ENCODE assay signal across 12 cellular contexts in the genomic region with DNA sequence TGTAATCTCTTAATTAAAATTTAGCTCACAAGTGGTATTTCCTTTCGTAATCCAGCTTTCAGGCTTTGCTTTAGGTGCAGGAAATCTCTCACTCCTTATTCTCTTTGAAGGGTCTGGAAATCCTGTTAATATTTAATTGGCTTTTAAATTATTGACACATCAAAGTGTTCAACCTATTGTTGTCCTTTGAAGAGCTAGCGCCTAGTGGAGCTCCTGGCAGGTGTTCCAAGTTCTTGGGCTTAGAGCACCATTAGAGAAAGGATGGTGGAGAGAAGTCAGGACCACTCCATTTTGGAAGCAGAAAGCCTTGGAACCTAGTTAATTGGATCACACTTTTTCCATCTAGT.
A peak's percentile ranks its signal among the peaks of the same experiment; 100 is the strongest.
DNase-seq lines count a peak whose midpoint lies in the region; ATAC-seq, FAIRE-seq and TF ChIP-seq lines count a peak whose summit lies in the region.
"Had no signal": no experiment of that assay in that cellular context is flagged by ENCODE, and none has a peak within 500 bp of the region (broad histone marks: within the 10 kb centered on the region; RNA-seq: fewer than 3 reads in every experiment).

No MANE protein-coding gene starts in this region.

- H3K27me3 ChIP-seq in esophagus muscularis mucosa (no peaks in the 10 kb centered on the region), small intestine (ENCODE audit: control insufficient read depth in 2 of 2, insufficient read depth in 2 of 2, low read length in 2 of 2) (no peaks in the 10 kb centered on the region)
- H3K27me3 ChIP-seq: neutrophil had no signal

- H3K27ac ChIP-seq in esophagus muscularis mucosa (replicated peaks in 1 of 4), result peak overlapping the region; percentile 56 to 72 (median 64)
- H3K27ac ChIP-seq in small intestine (ENCODE audit: low read depth in 1 of 2, low read length in 1 of 2), result peak overlapping the region; percentile 17 to 91
- H3K27ac ChIP-seq: foreskin keratinocyte, neutrophil had no signal

- H3K9me3 ChIP-seq in esophagus muscularis mucosa (no peaks in the 10 kb centered on the region), small intestine (ENCODE audit: control insufficient read depth, low read depth) (no peaks in the 10 kb centered on the region)
- H3K9me3 ChIP-seq: neutrophil had no signal

- peaks cover 82% of the 10 kb centered on the region for H3K4me1 Mint-ChIP-seq in HFFc6 (ENCODE audit: low read depth)

- TF ChIP-seq CTCF in HFFc6 (IDR thresholded peaks at IDR 0.05) (no peak), esophagus muscularis mucosa (IDR thresholded peaks at IDR 0.05) (no peak)

- no peak for ATAC-seq in HG03175 (IDR thresholded peaks at IDR 0.05; ENCODE audit: unreplicated experiment)
- no peak for ATAC-seq in HG03135 (IDR thresholded peaks at IDR 0.05; ENCODE audit: unreplicated experiment)

- H3K27ac Mint-ChIP-seq in HFFc6, result peak overlapping the region; percentile 85

- no peaks in the 10 kb centered on the region for H3K9me3 Mint-ChIP-seq in HFFc6

- H3K4me3 ChIP-seq in esophagus muscularis mucosa (no peak overlapping the region), small intestine (ENCODE audit: low read depth in 1 of 2, low read length in 2 of 2) (no peak overlapping the region)

- no peak for TF ChIP-seq EP300 in esophagus muscularis mucosa (IDR thresholded peaks at IDR 0.05)

- H3K27me3 Mint-ChIP-seq in HFFc6 (ENCODE audit: insufficient read depth), result peaks cover 8% of the 10 kb centered on the region
- H3K27me3 Mint-ChIP-seq: activated naive CD8-positive, alpha-beta T cell treated with anti-CD3 and anti-CD28 coated beads for 36 hours had no signal

- no peak for FAIRE-seq in small intestine (lab: Jason Lieb, UNC)

- H3K36me3 Mint-ChIP-seq in HFFc6 (ENCODE audit: low read depth), result no peaks in the 10 kb centered on the region

- intact Hi-C loops in esophagus muscularis mucosa (cut with DNase I), result no loop called here

- H3K4me3 Mint-ChIP-seq in HFFc6, result no peak overlapping the region
- H3K4me3 Mint-ChIP-seq: activated naive CD8-positive, alpha-beta T cell treated with anti-CD3 and anti-CD28 coated beads for 36 hours had no signal

- H3K4me1 ChIP-seq in esophagus muscularis mucosa (peaks cover 46 to 74% (median 62%) of the 10 kb centered on the region in 4 donors), small intestine (ENCODE audit: control insufficient read depth in 2 of 2, insufficient read depth in 1 of 2, low read depth in 1 of 2, low read length in 1 of 2) (peaks cover 0 to 11% of the 10 kb centered on the region in 2 donors)

- no peak for DNase-seq in HFFc6
- DNase-seq in NCI-H748 (lab: John Stamatoyannopoulos, UW; ENCODE audit: unreplicated experiment), result peak; percentile 76
- no peak for DNase-seq in esophagus muscularis mucosa (ENCODE audit: extremely low spot score)
- peak; percentile 52 for DNase-seq in small intestine
- no peak for DNase-seq in KG1 (lab: John Stamatoyannopoulos, UW)
- no peak for DNase-seq in HPDE6-E6E7 (ENCODE audit: extremely low spot score)
- DNase-seq: activated naive CD8-positive, alpha-beta T cell treated with anti-CD3 and anti-CD28 coated beads for 36 hours; NCI-H1930 had no signal

- TF ChIP-seq POLR2A in esophagus muscularis mucosa (IDR thresholded peaks at IDR 0.05; ENCODE audit: low read depth), result no peak

- 84% methylated on average over 2 of the region's 2 CpGs for WGBS in esophagus muscularis mucosa
- 17 to 62% (median 49%) methylated on average over 2 of the region's 2 CpGs for WGBS in small intestine, 3 donors

- no peaks in the 10 kb centered on the region for H3K36me3 ChIP-seq in esophagus muscularis mucosa
- H3K36me3 ChIP-seq in small intestine (ENCODE audit: control insufficient read depth in 2 of 2, insufficient read depth in 2 of 2, low read length in 2 of 2), result no peaks in the 10 kb centered on the region
- H3K36me3 ChIP-seq: neutrophil had no signal

Comparison
In these comparisons a context has a peak if more than half of its experiments do, and no peak if none do; other contexts are left out.
1. DNase-seq: peak in NCI-H748 (single experiment) and small intestine (single experiment); none in HFFc6 (single experiment), esophagus muscularis mucosa (single experiment), KG1 (single experiment) and HPDE6-E6E7 (single experiment).